22 cellular contexts compared by ENCODE assay signal in genomic region chr1:114457675-114458074, GRCh38. TPM values are rescaled to one million over a fixed set of nuclear protein-coding genes. Genes with fewer than 3 reads are reported as not detected.
DNase-seq lines count a peak whose midpoint lies in the region; ATAC-seq and TF ChIP-seq lines count a peak whose summit lies in the region.
"Had no signal": no experiment of that assay in that cellular context is flagged by ENCODE, and none has a peak within 500 bp of the region (broad histone marks: within the 10 kb centered on the region; RNA-seq: fewer than 3 reads in every experiment).

No MANE protein-coding gene starts in this region.

- H3K9me3 Mint-ChIP-seq in natural killer cell = no peaks in the 10 kb centered on the region
- H3K9me3 Mint-ChIP-seq: CD8-positive, alpha-beta memory T cell; naive thymus-derived CD8-positive, alpha-beta T cell had no signal

- H3K36me3 ChIP-seq in ACC112 (ENCODE audit: insufficient read depth, low read length) = peaks cover 36% of the 10 kb centered on the region
- H3K36me3 ChIP-seq in HUES6 (ENCODE audit: control insufficient read depth, insufficient read depth, low read length) = peaks cover 69% of the 10 kb centered on the region
- peaks cover 10% of the 10 kb centered on the region for H3K36me3 ChIP-seq in brain microvascular endothelial cell (replicated peaks)
- H3K36me3 ChIP-seq: prostate gland had no signal

- no peaks in the 10 kb centered on the region for H3K27me3 Mint-ChIP-seq in natural killer cell (ENCODE audit: low read depth in 2 of 2)
- H3K27me3 Mint-ChIP-seq: naive thymus-derived CD8-positive, alpha-beta T cell had no signal

- H3K9ac ChIP-seq in HUES6 (ENCODE audit: low read length) = no peak overlapping the region
- H3K9ac ChIP-seq: KMS-11 had no signal

- H3K4me1 Mint-ChIP-seq in natural killer cell = peaks cover 33 to 45% of the 10 kb centered on the region in 2 donors

- ATAC-seq in natural killer cell = no peak
- no peak for ATAC-seq in HG02938 (IDR thresholded peaks at IDR 0.05; ENCODE audit: unreplicated experiment)
- no peak for ATAC-seq in left colon
- ATAC-seq: HCT116; naive thymus-derived CD8-positive, alpha-beta T cell had no signal

- H3K9me3 ChIP-seq in HUES6 (ENCODE audit: control insufficient read depth, insufficient read depth, low read depth, low read length) = no peaks in the 10 kb centered on the region
- H3K9me3 ChIP-seq: prostate gland had no signal

- H3K4me1 ChIP-seq in ACC112 (ENCODE audit: control insufficient read depth, insufficient read depth, low read length, unreplicated experiment) (peaks cover 30% of the 10 kb centered on the region), HUES6 (ENCODE audit: control insufficient read depth, insufficient read depth, low read length) (peaks cover 3% of the 10 kb centered on the region; the same call in 1 of the 2 replicates)
- H3K4me1 ChIP-seq: prostate gland had no signal

- in situ Hi-C loops in brain microvascular endothelial cell (cut with HindIII; ENCODE audit: low pct_ligation_motif_present, low sequenced_read_pairs) = no loop called here

- no peak overlapping the region for H3K4me3 ChIP-seq in ACC112 (ENCODE audit: low read depth, low read length)
- no peak overlapping the region for H3K4me3 ChIP-seq in HUES6 (ENCODE audit: low read depth, low read length)
- no peak overlapping the region for H3K4me3 ChIP-seq in brain microvascular endothelial cell (ENCODE audit: low read depth, low read length)
- H3K4me3 ChIP-seq: prostate gland, SJSA1 had no signal

- H3K79me2 ChIP-seq in ACC112 (ENCODE audit: control insufficient read depth, insufficient read depth, low read length, unreplicated experiment) = peaks cover 11% of the 10 kb centered on the region

- no peak overlapping the region for H3K4me3 Mint-ChIP-seq in natural killer cell
- H3K4me3 Mint-ChIP-seq: CD8-positive, alpha-beta memory T cell; naive thymus-derived CD8-positive, alpha-beta T cell; T-helper 1 cell treated with Interleukin-12 subunit alpha and Interleukin-12 subunit beta and Interleukin-4 antibody, amounts not matched to agents 30 μg/mL and 1 μg/mL, for 36 hours had no signal

- H3K27ac Mint-ChIP-seq in natural killer cell = peak overlapping the region; percentile 81 to 91

- no peak overlapping the region for H2AFZ ChIP-seq in ACC112 (ENCODE audit: low read length, unreplicated experiment)

- no peaks in the 10 kb centered on the region for H3K27me3 ChIP-seq in ACC112 (ENCODE audit: insufficient read depth, low read length)
- H3K27me3 ChIP-seq in HUES6 (ENCODE audit: control insufficient read depth, insufficient read depth, low read length) = no peaks in the 10 kb centered on the region
- no peaks in the 10 kb centered on the region for H3K27me3 ChIP-seq in brain microvascular endothelial cell (replicated peaks)
- H3K27me3 ChIP-seq: SJSA1 had no signal

- DNase-seq in brain microvascular endothelial cell = no peak
- no peak for DNase-seq in natural killer cell
- no peak for DNase-seq in left colon
- DNase-seq in NCI-H69 (lab: John Stamatoyannopoulos, UW) = no peak
- no peak for DNase-seq in HCEC 1CT
- DNase-seq: activated CD4-positive, alpha-beta T cell treated with anti-CD3 and anti-CD28 coated beads, Interleukin-2, amount 50 U/mL, for 48 hours; activated naive CD4-positive, alpha-beta T cell treated with Interleukin-2 at 50 U/mL for 16 hours; anterior cingulate cortex; CD8-positive, alpha-beta memory T cell; kidney; naive thymus-derived CD8-positive, alpha-beta T cell; NCI-H1417; NCI-H774; stimulated activated CD4-positive, alpha-beta T cell treated with anti-CD3 and anti-CD28 coated beads, Interleukin-4, amount 100 ng/mL, for 4 hours had no signal

- intact Hi-C loops in natural killer cell (cut with micrococcal nuclease) = no loop called here
- intact Hi-C loops in left colon (cut with DNase I, micrococcal nuclease) = no loop called here

- peaks cover 7% of the 10 kb centered on the region for H3K36me3 Mint-ChIP-seq in natural killer cell

- H3K27ac ChIP-seq in ACC112 (ENCODE audit: low read depth, low read length) (peak overlapping the region; percentile 89), HUES6 (ENCODE audit: low read depth, low read length) (0 out of 2 replicates have a peak overlapping the region, but pooled peaks have one; percentile 33), brain microvascular endothelial cell (peak overlapping the region; percentile 85)
- H3K27ac ChIP-seq: KMS-11, SJSA1 had no signal

- no peak for TF ChIP-seq CTCF in brain microvascular endothelial cell (IDR thresholded peaks at IDR 0.05; ENCODE audit: low read depth, low read length, missing control alignments)
- no peak for TF ChIP-seq CTCF in natural killer cell (IDR thresholded peaks at IDR 0.05)

RNA-seq across cellular contexts. Expression of gene TRIM33, which starts 53.3 kb away (rescaled TPM):
- total RNA-seq in natural killer cell = 10 to 100 TPM; 70.6 to 91.5 (median 86.1) TPM
- total RNA-seq in left colon = 10 to 100 TPM; 28.6 to 31.0 TPM

Comparison
In these comparisons a context has a peak if more than half of its experiments do, and no peak if none do; other contexts are left out.
1. H3K27ac ChIP-seq: peak in every context shown above with its lines; median percentile 89 in ACC112; 85 in brain microvascular endothelial cell; 33 in HUES6.